ENCODE assay signal across 9 cellular contexts in genomic region chr6:69917834-69918233, GRCh38. TPM values are rescaled to one million over a fixed set of nuclear protein-coding genes. Genes with fewer than 3 reads are reported as not detected.
DNase-seq lines count a peak whose midpoint lies in the region; ATAC-seq and TF ChIP-seq lines count a peak whose summit lies in the region.
"Had no signal": no experiment of that assay in that cellular context is flagged by ENCODE, and none has a peak within 500 bp of the region (broad histone marks: within the 10 kb centered on the region; RNA-seq: fewer than 3 reads in every experiment).

No MANE protein-coding gene starts in this region.

- H3K4me3 Mint-ChIP-seq in activated naive CD4-positive, alpha-beta T cell treated with anti-CD3 and anti-CD28 coated beads, Interleukin-2, amount 50 U/mL, for 24 hours, result no peak overlapping the region
- no peak overlapping the region for H3K4me3 Mint-ChIP-seq in CD14-positive monocyte

- no peaks in the 10 kb centered on the region for H4K20me1 ChIP-seq in mammary epithelial cell (ENCODE audit: insufficient read depth, low read length)

- no TSS peak for BruUV-seq in mammary epithelial cell (replicated peaks; lab: Mats Ljungman, UMichigan)

- H3K4me1 ChIP-seq in mammary epithelial cell (ENCODE audit: insufficient read depth, low read length) (peaks cover 21% of the 10 kb centered on the region), right cardiac atrium (ENCODE audit: control insufficient read depth, insufficient read depth, low read length) (no peaks in the 10 kb centered on the region)

- H3K27ac Mint-ChIP-seq in activated naive CD4-positive, alpha-beta T cell treated with anti-CD3 and anti-CD28 coated beads, Interleukin-2, amount 50 U/mL, for 24 hours, result peak overlapping the region; percentile 5
- H3K27ac Mint-ChIP-seq in CD14-positive monocyte, result no peak overlapping the region

- no peak for DNase-seq in activated naive CD4-positive, alpha-beta T cell treated with Interleukin-2 at 50 U/mL for 16 hours
- DNase-seq in mammary epithelial cell (peak; percentile 94), CD14-positive monocyte (ENCODE audit: low spot score) (no peak), right cardiac atrium (no peak), D341Med (ENCODE audit: low spot score) (no peak)
- DNase-seq in stimulated activated naive CD8-positive, alpha-beta T cell treated with anti-CD3 and anti-CD28 coated beads, Interleukin-15, Interleukin-2, amounts not matched to agents 100 U/mL and 50 U/mL, for 24 hours, result no peak

- CTCF ChIA-PET in mammary epithelial cell (lab: Charles Lee; ENCODE audit: low non-redundant PET), result no interaction called here

- peak overlapping the region; percentile 28 for H2AFZ ChIP-seq in mammary epithelial cell (ENCODE audit: low read depth, low read length)

- no peaks in the 10 kb centered on the region for H3K4me1 Mint-ChIP-seq in activated naive CD4-positive, alpha-beta T cell treated with anti-CD3 and anti-CD28 coated beads, Interleukin-2, amount 50 U/mL, for 24 hours
- no peaks in the 10 kb centered on the region for H3K4me1 Mint-ChIP-seq in CD14-positive monocyte

- intact Hi-C loops in mammary epithelial cell (cut with micrococcal nuclease), result no loop called here
- intact Hi-C loops in CD14-positive monocyte (cut with micrococcal nuclease), result no loop called here
- intact Hi-C loops in right cardiac atrium (cut with DNase I), result no loop called here

- no peaks in the 10 kb centered on the region for H3K27me3 Mint-ChIP-seq in activated naive CD4-positive, alpha-beta T cell treated with anti-CD3 and anti-CD28 coated beads, Interleukin-2, amount 50 U/mL, for 24 hours
- H3K27me3 Mint-ChIP-seq in CD14-positive monocyte (ENCODE audit: low read depth in 3 of 3), result no peaks in the 10 kb centered on the region

- H3K4me3 ChIP-seq in mammary epithelial cell (replicated peaks in 1 of 3; ENCODE audit: insufficient read depth in 1 of 3, low read depth in 2 of 3, low read length in 3 of 3), result no peak overlapping the region
- H3K4me3 ChIP-seq in right cardiac atrium (ENCODE audit: low read length), result no peak overlapping the region

- WGBS in mammary epithelial cell (ENCODE audit: low coverage, missing lambda C conversion rate), result 22% methylated on average over 1 of the region's 1 CpG
- 80% methylated on average over 1 of the region's 1 CpG for WGBS in right cardiac atrium

- no peaks in the 10 kb centered on the region for H3K27me3 ChIP-seq in mammary epithelial cell (ENCODE audit: insufficient read depth, low read length)
- no peaks in the 10 kb centered on the region for H3K27me3 ChIP-seq in right cardiac atrium (ENCODE audit: control insufficient read depth, insufficient read depth)

- peak overlapping the region; percentile 25 for H3K4me2 ChIP-seq in mammary epithelial cell (ENCODE audit: insufficient read depth, low read depth, low read length)

- H3K36me3 ChIP-seq in mammary epithelial cell (ENCODE audit: insufficient read depth, low read length), result no peaks in the 10 kb centered on the region

- H3K36me3 Mint-ChIP-seq in activated naive CD4-positive, alpha-beta T cell treated with anti-CD3 and anti-CD28 coated beads, Interleukin-2, amount 50 U/mL, for 24 hours, result no peaks in the 10 kb centered on the region
- no peaks in the 10 kb centered on the region for H3K36me3 Mint-ChIP-seq in CD14-positive monocyte

- H3K9me3 ChIP-seq in mammary epithelial cell (replicated peaks; ENCODE audit: insufficient read depth, low read length) (no peaks in the 10 kb centered on the region), right cardiac atrium (ENCODE audit: control insufficient read depth, low read length) (no peaks in the 10 kb centered on the region)

- in situ Hi-C loops in mammary epithelial cell (cut with MboI; ENCODE audit: low sequenced_read_pairs in 2 of 2), result no loop called here

- ATAC-seq in HG03280 (IDR thresholded peaks at IDR 0.05; ENCODE audit: unreplicated experiment) (peak; percentile 45), right cardiac atrium (no peak)
- peak; percentile 97 for ATAC-seq in stimulated activated naive CD8-positive, alpha-beta T cell treated with anti-CD3 and anti-CD28 coated beads, Interleukin-15, Interleukin-2, amounts not matched to agents 100 U/mL and 50 U/mL, for 24 hours

- no peak overlapping the region for H3K9ac ChIP-seq in mammary epithelial cell (ENCODE audit: insufficient read depth, low read length)

- no peaks in the 10 kb centered on the region for H3K9me3 Mint-ChIP-seq in activated naive CD4-positive, alpha-beta T cell treated with anti-CD3 and anti-CD28 coated beads, Interleukin-2, amount 50 U/mL, for 24 hours
- peaks cover 0 to 10% (median 5%) of the 10 kb centered on the region in 7 donors for H3K9me3 Mint-ChIP-seq in CD14-positive monocyte

- no peaks in the 10 kb centered on the region for H3K79me2 ChIP-seq in mammary epithelial cell (ENCODE audit: insufficient read depth, low read length)

- dilution Hi-C loops in mammary epithelial cell (cut with HindIII; ENCODE audit: low sequenced_read_pairs), result no loop called here

- no peak for TF ChIP-seq CTCF in mammary epithelial cell (conservative IDR thresholded peaks at IDR 0.05 in 1 of 2, IDR thresholded peaks at IDR 0.05 in 1 of 2; ENCODE audit: extremely low read depth in 1 of 2, insufficient read depth in 1 of 2, low read depth in 1 of 2, low read length in 2 of 2)
- TF ChIP-seq CTCF in CD14-positive monocyte (IDR thresholded peaks at IDR 0.05), result no peak

- H3K27ac ChIP-seq in mammary epithelial cell (ENCODE audit: insufficient read depth, low read depth, low read length), result peak overlapping the region; percentile 50
- no peak overlapping the region for H3K27ac ChIP-seq in right cardiac atrium (ENCODE audit: low read length)

RNA-seq across cellular contexts. Expression of gene COL19A1, which starts 51.5 kb away (rescaled TPM):
- total RNA-seq in mammary epithelial cell (under 1 TPM in 1 of 2 donors, not detected in 1; 0.17 TPM), right cardiac atrium (1 to 10 TPM; 3.1 to 6.0 (median 4.0) TPM)
- polyA plus RNA-seq in mammary epithelial cell (not detected), CD14-positive monocyte (not detected), right cardiac atrium (1.0 TPM)
- polyA minus RNA-seq in mammary epithelial cell, result not detected
- total RNA-seq: glomerular endothelial cell had no signal

Comparison
In these comparisons a context has a peak if more than half of its experiments do, and no peak if none do; other contexts are left out.
1. ATAC-seq: peak in HG03280 (single experiment) and stimulated activated naive CD8-positive, alpha-beta T cell treated with anti-CD3 and anti-CD28 coated beads, Interleukin-15, Interleukin-2, amounts not matched to agents 100 U/mL and 50 U/mL, for 24 hours (single experiment); none in right cardiac atrium (0 of 2).